ENCODE assay signal across 13 cellular contexts in genomic region chr19:8397291-8397690, GRCh38. TPM values are rescaled to one million over a fixed set of nuclear protein-coding genes. Genes with fewer than 3 reads are reported as not detected.
A peak's percentile ranks its signal among the peaks of the same experiment; 100 is the strongest.
DNase-seq lines count a peak whose midpoint lies in the region; ATAC-seq, FAIRE-seq and TF ChIP-seq lines count a peak whose summit lies in the region.
"Had no signal": no experiment of that assay in that cellular context is flagged by ENCODE, and none has a peak within 500 bp of the region (broad histone marks: within the 10 kb centered on the region; RNA-seq: fewer than 3 reads in every experiment).

No MANE protein-coding gene starts in this region.

- CTCF ChIA-PET in CD8-positive, alpha-beta T cell (lab: Charles Lee), result interaction anchor here (1.0 to 5.0 kb wide), 4 partner anchors 12 to 43 kb away, joined by 3 to 29 read pairs (median 4); no protein-coding TSS in a partner anchor
- CTCF ChIA-PET in naive thymus-derived CD4-positive, alpha-beta T cell (lab: Charles Lee), result interaction anchor here (2.7 kb wide), 1 partner anchor 44 kb away, joined by 12 read pairs; no protein-coding TSS in a partner anchor

- ATAC-seq in CD8-positive, alpha-beta T cell, result no peak
- ATAC-seq in naive thymus-derived CD4-positive, alpha-beta T cell, result no peak

- peaks cover 25% of the 10 kb centered on the region for H3K4me1 Mint-ChIP-seq in CD8-positive, alpha-beta T cell (ENCODE audit: low read depth)
- H3K4me1 Mint-ChIP-seq in naive thymus-derived CD4-positive, alpha-beta T cell, result peaks cover 16 to 34% (median 29%) of the 10 kb centered on the region in 7 donors

- no peak overlapping the region for H3K4me3 ChIP-seq in CD8-positive, alpha-beta T cell (ENCODE audit: low read depth, low read length)
- no peak overlapping the region for H3K4me3 ChIP-seq in bronchial epithelial cell (ENCODE audit: low read depth, low read length)
- H3K4me3 ChIP-seq in naive thymus-derived CD4-positive, alpha-beta T cell (ENCODE audit: low read length), result no peak overlapping the region
- no peak overlapping the region for H3K4me3 ChIP-seq in prostate gland
- H3K4me3 ChIP-seq: spleen had no signal

- POLR2A ChIA-PET in CD8-positive, alpha-beta T cell (lab: Charles Lee), result interaction anchor here (1.5 kb wide), 1 partner anchor 15 kb away, joined by 4 read pairs; no protein-coding TSS in a partner anchor
- POLR2A ChIA-PET in naive thymus-derived CD4-positive, alpha-beta T cell (lab: Charles Lee), result no interaction called here

- H3K36me3 ChIP-seq in CD8-positive, alpha-beta T cell (ENCODE audit: insufficient read depth, low read length), result no peaks in the 10 kb centered on the region
- H3K36me3 ChIP-seq in bronchial epithelial cell (ENCODE audit: control insufficient read depth, insufficient read depth, low read length), result peaks cover 15% of the 10 kb centered on the region
- H3K36me3 ChIP-seq in naive thymus-derived CD4-positive, alpha-beta T cell (ENCODE audit: control insufficient read depth in 2 of 3, insufficient read depth in 3 of 3, low read length in 3 of 3), result peaks cover 0 to 40% (median 10%) of the 10 kb centered on the region in 3 experiments
- peaks cover 0 to 12% of the 10 kb centered on the region in 2 donors for H3K36me3 ChIP-seq in prostate gland

- H3K27ac Mint-ChIP-seq in CD8-positive, alpha-beta T cell, result peak overlapping the region; percentile 75
- peak overlapping the region in 5 of 9 donors; percentile 2 to 93 (median 73) for H3K27ac Mint-ChIP-seq in naive thymus-derived CD4-positive, alpha-beta T cell

- intact Hi-C loops in CD8-positive, alpha-beta T cell (cut with DNase I, micrococcal nuclease), result loop anchor here (5.0 kb wide), 1 partner anchor 130 kb away; no protein-coding TSS in a partner anchor
- intact Hi-C loops in naive thymus-derived CD4-positive, alpha-beta T cell (cut with micrococcal nuclease), result no loop called here
- intact Hi-C loops in prostate gland (cut with DNase I), result no loop called here

- no peak for TF ChIP-seq POLR2A in prostate gland (IDR thresholded peaks at IDR 0.05)

- no peaks in the 10 kb centered on the region for H3K9me3 Mint-ChIP-seq in CD8-positive, alpha-beta T cell
- peaks cover 0 to 2% (median 0%) of the 10 kb centered on the region in 11 donors for H3K9me3 Mint-ChIP-seq in naive thymus-derived CD4-positive, alpha-beta T cell

- TF ChIP-seq CTCF in CD8-positive, alpha-beta T cell (IDR thresholded peaks at IDR 0.05), result no peak
- TF ChIP-seq CTCF in bronchial epithelial cell (IDR thresholded peaks at IDR 0.05; ENCODE audit: insufficient read depth, low read length, severe bottlenecking), result no peak
- TF ChIP-seq CTCF in prostate gland (IDR thresholded peaks at IDR 0.05), result no peak

- FAIRE-seq in HTR-8/SVneo (lab: Jason Lieb, UNC), result peak; percentile 73
- no peak for FAIRE-seq in bronchial epithelial cell (lab: Jason Lieb, UNC)
- FAIRE-seq: endometrium had no signal

- H3K27me3 ChIP-seq in CD8-positive, alpha-beta T cell (ENCODE audit: insufficient read depth, low read length), result no peaks in the 10 kb centered on the region
- H3K27me3 ChIP-seq in bronchial epithelial cell (ENCODE audit: control insufficient read depth, insufficient read depth, low read length), result no peaks in the 10 kb centered on the region
- no peaks in the 10 kb centered on the region for H3K27me3 ChIP-seq in naive thymus-derived CD4-positive, alpha-beta T cell (ENCODE audit: control insufficient read depth in 2 of 2, insufficient read depth in 2 of 2, low read length in 2 of 2)
- no peaks in the 10 kb centered on the region for H3K27me3 ChIP-seq in prostate gland (replicated peaks; ENCODE audit: insufficient read depth)
- H3K27me3 ChIP-seq: spleen had no signal

- no peaks in the 10 kb centered on the region for H3K27me3 Mint-ChIP-seq in CD8-positive, alpha-beta T cell (ENCODE audit: low read depth)
- no peaks in the 10 kb centered on the region for H3K27me3 Mint-ChIP-seq in naive thymus-derived CD4-positive, alpha-beta T cell

- H3K27ac ChIP-seq in CD8-positive, alpha-beta T cell (ENCODE audit: low read depth, low read length), result peak overlapping the region; percentile 15
- no peak overlapping the region for H3K27ac ChIP-seq in naive thymus-derived CD4-positive, alpha-beta T cell (ENCODE audit: low read depth, low read length)
- H3K27ac ChIP-seq in prostate gland, result peak overlapping the region in 1 of 2 donors; percentile 1
- H3K27ac ChIP-seq: HL-60 had no signal

- 27% methylated on average over 7 of the region's 7 CpGs for WGBS in prostate gland

- peaks cover 17% of the 10 kb centered on the region for H3K4me1 ChIP-seq in CD8-positive, alpha-beta T cell (ENCODE audit: insufficient read depth, low read length)
- H3K4me1 ChIP-seq in naive thymus-derived CD4-positive, alpha-beta T cell (ENCODE audit: control insufficient read depth in 2 of 2, insufficient read depth in 2 of 2, low read length in 2 of 2), result peaks cover 0 to 4% of the 10 kb centered on the region in 2 donors
- H3K4me1 ChIP-seq in prostate gland (replicated peaks), result peaks cover 5% of the 10 kb centered on the region

- no peaks in the 10 kb centered on the region for H3K9me3 ChIP-seq in CD8-positive, alpha-beta T cell (ENCODE audit: low read length)
- no peaks in the 10 kb centered on the region for H3K9me3 ChIP-seq in naive thymus-derived CD4-positive, alpha-beta T cell (ENCODE audit: control insufficient read depth in 2 of 3, low read length in 3 of 3)
- H3K9me3 ChIP-seq in prostate gland, result no peaks in the 10 kb centered on the region
- H3K9me3 ChIP-seq: spleen had no signal

- DNase-seq in CD8-positive, alpha-beta T cell, result no peak
- DNase-seq in HTR-8/SVneo (ENCODE audit: insufficient read length, low spot score) (no peak), bronchial epithelial cell (ENCODE audit: low read depth) (peak; percentile 20), NCI-H748 treated with DMSO at 0.1 percent for 48 hours (lab: John Stamatoyannopoulos, UW) (no peak), COR-L47 (lab: John Stamatoyannopoulos, UW) (no peak), prostate gland (ENCODE audit: low spot score) (no peak)
- DNase-seq in naive thymus-derived CD4-positive, alpha-beta T cell, result no peak
- DNase-seq in stimulated activated CD8-positive, alpha-beta memory T cell treated with anti-CD3 and anti-CD28 coated beads, Interleukin-4, amount 100 ng/mL, for 48 hours, result no peak
- DNase-seq: amniotic stem cell had no signal

- peaks cover 32% of the 10 kb centered on the region for H3K36me3 Mint-ChIP-seq in CD8-positive, alpha-beta T cell
- H3K36me3 Mint-ChIP-seq in naive thymus-derived CD4-positive, alpha-beta T cell, result peaks cover 0 to 8% (median 4%) of the 10 kb centered on the region in 5 donors

- H3K4me3 Mint-ChIP-seq in CD8-positive, alpha-beta T cell, result no peak overlapping the region
- H3K4me3 Mint-ChIP-seq in naive thymus-derived CD4-positive, alpha-beta T cell, result no peak overlapping the region

RNA-seq across cellular contexts. Expression of gene RAB11B, which starts 7.1 kb away (rescaled TPM):
- 10 to 100 TPM; 60.2 to 61.4 TPM for total RNA-seq in CD8-positive, alpha-beta T cell
- total RNA-seq in bronchial epithelial cell (21.1 and 50.4 TPM in 2 replicates), prostate gland (100 to 1,000 TPM in 1 of 2 donors, 10 to 100 TPM in 1; 60.7 to 103 TPM)
- 100 to 1,000 TPM in 3 of 5 experiments, 10 to 100 TPM in 2; 77.4 to 113 (median 103) TPM for total RNA-seq in naive thymus-derived CD4-positive, alpha-beta T cell
- 10 to 100 TPM; 53.1 to 63.8 TPM for polyA plus RNA-seq in naive thymus-derived CD4-positive, alpha-beta T cell

RNA-seq across cellular contexts. Expression of gene MARCHF2, which starts 15.8 kb away (rescaled TPM):
- total RNA-seq in CD8-positive, alpha-beta T cell, result 10 to 100 TPM; 14.5 to 17.5 TPM
- total RNA-seq in bronchial epithelial cell (70.5 and 84.0 TPM in 2 replicates), prostate gland (100 to 1,000 TPM; 119 to 163 TPM)
- 10 to 100 TPM; 18.0 to 42.1 (median 23.4) TPM for total RNA-seq in naive thymus-derived CD4-positive, alpha-beta T cell
- 10 to 100 TPM; 23.2 to 41.4 TPM for polyA plus RNA-seq in naive thymus-derived CD4-positive, alpha-beta T cell

RNA-seq across cellular contexts. Expression of gene ANGPTL4, which starts 33.3 kb away (rescaled TPM):
- not detected for total RNA-seq in CD8-positive, alpha-beta T cell
- 3.2 and 5.1 TPM in 2 replicates for total RNA-seq in bronchial epithelial cell
- 1 to 10 TPM in 1 of 5 experiments, not detected in 4; 1.1 TPM for total RNA-seq in naive thymus-derived CD4-positive, alpha-beta T cell
- polyA plus RNA-seq in naive thymus-derived CD4-positive, alpha-beta T cell, result not detected
- 10 to 100 TPM; 25.7 to 26.4 TPM for total RNA-seq in prostate gland
- total RNA-seq: SK-MEL-5 had no signal

RNA-seq across cellular contexts. Expression of gene HNRNPM, which starts 47.5 kb away (rescaled TPM):
- total RNA-seq in CD8-positive, alpha-beta T cell, result 100 to 1,000 TPM; 268 to 278 TPM
- total RNA-seq in bronchial epithelial cell, result 53.4 and 62.0 TPM in 2 replicates
- total RNA-seq in naive thymus-derived CD4-positive, alpha-beta T cell, result 100 to 1,000 TPM; 175 to 280 (median 272) TPM
- 100 to 1,000 TPM; 210 to 378 TPM for polyA plus RNA-seq in naive thymus-derived CD4-positive, alpha-beta T cell
- total RNA-seq in prostate gland, result 100 to 1,000 TPM; 111 to 147 TPM

RNA-seq across cellular contexts. Expression of gene KANK3, which starts 54.2 kb away (rescaled TPM):
- 1 to 10 TPM in 1 of 2 experiments, under 1 TPM in 1; 0.78 to 1.4 TPM for total RNA-seq in CD8-positive, alpha-beta T cell
- total RNA-seq in bronchial epithelial cell (0.64 and 2.4 TPM in 2 replicates), prostate gland (10 to 100 TPM; 15.4 to 23.8 TPM)
- 1 to 10 TPM; 1.3 to 4.4 (median 1.8) TPM for total RNA-seq in naive thymus-derived CD4-positive, alpha-beta T cell
- under 1 TPM; 0.52 to 0.72 TPM for polyA plus RNA-seq in naive thymus-derived CD4-positive, alpha-beta T cell

Comparison
In these comparisons a context has a peak if more than half of its experiments do, and no peak if none do; other contexts are left out.
1. intact Hi-C loops: an anchor here in CD8-positive, alpha-beta T cell (5.0 kb wide); none called in naive thymus-derived CD4-positive, alpha-beta T cell and prostate gland.